In genomic region chr10:73894245-73894971, GRCh38 we compare ENCODE assay signal across 12 cellular contexts. TPM values are rescaled to one million over a fixed set of nuclear protein-coding genes. Genes with fewer than 3 reads are reported as not detected.
DNase-seq lines count a peak whose midpoint lies in the region; ATAC-seq, FAIRE-seq and TF ChIP-seq lines count a peak whose summit lies in the region.
"Had no signal": no experiment of that assay in that cellular context is flagged by ENCODE, and none has a peak within 500 bp of the region (broad histone marks: within the 10 kb centered on the region; RNA-seq: fewer than 3 reads in every experiment).

No MANE protein-coding gene starts in this region.

- H3K27ac Mint-ChIP-seq in activated naive CD4-positive, alpha-beta T cell treated with anti-CD3 and anti-CD28 coated beads, Interleukin-2, amount 50 U/mL, for 72 hours: no peak overlapping the region

- DNase-seq in activated naive CD4-positive, alpha-beta T cell treated with anti-CD3 and anti-CD28 coated beads, Interleukin-2, amount 50 U/mL, for 72 hours (ENCODE audit: low spot score in 2 of 2): no peak
- no peak for DNase-seq in activated naive CD4-positive, alpha-beta T cell (lab: John Stamatoyannopoulos, UW)
- DNase-seq in SJCRH30: no peak
- DNase-seq in epithelial cell of proximal tubule (ENCODE audit: low read depth): peak; percentile 72
- peak; percentile 22 for DNase-seq in stimulated activated CD8-positive, alpha-beta memory T cell treated with anti-CD3 and anti-CD28 coated beads, Interleukin-4, amount 100 ng/mL, for 24 hours (ENCODE audit: low read depth)
- no peak for DNase-seq in NCI-H446 treated with DMSO at 0.1 percent for 48 hours (lab: John Stamatoyannopoulos, UW)
- DNase-seq in kidney: no peak
- DNase-seq: NCI-H69 had no signal

- H3K36me3 ChIP-seq in SJCRH30 (no peaks in the 10 kb centered on the region), kidney (ENCODE audit: control insufficient read depth in 1 of 2, insufficient read depth in 2 of 2, low read length in 2 of 2) (no peaks in the 10 kb centered on the region)

- H3K36me3 Mint-ChIP-seq in activated naive CD4-positive, alpha-beta T cell treated with anti-CD3 and anti-CD28 coated beads, Interleukin-2, amount 50 U/mL, for 72 hours: no peaks in the 10 kb centered on the region
- H3K36me3 Mint-ChIP-seq: brain had no signal

- H3K4me1 ChIP-seq in SJCRH30: peaks cover 33% of the 10 kb centered on the region
- H3K4me1 ChIP-seq in kidney (ENCODE audit: control insufficient read depth in 1 of 2, insufficient read depth in 1 of 2, low read depth in 1 of 2, low read length in 2 of 2): no peaks in the 10 kb centered on the region
- H3K4me1 ChIP-seq: parathyroid adenoma had no signal

- no peaks in the 10 kb centered on the region for H3K9me3 Mint-ChIP-seq in activated naive CD4-positive, alpha-beta T cell treated with anti-CD3 and anti-CD28 coated beads, Interleukin-2, amount 50 U/mL, for 72 hours
- H3K9me3 Mint-ChIP-seq: brain had no signal

- peak; percentile 70 to 95 for ATAC-seq in activated naive CD4-positive, alpha-beta T cell treated with anti-CD3 and anti-CD28 coated beads, Interleukin-2, amount 50 U/mL, for 72 hours
- ATAC-seq in HG03457 (IDR thresholded peaks at IDR 0.05; ENCODE audit: unreplicated experiment): no peak

- no peak for FAIRE-seq in kidney (lab: Jason Lieb, UNC)
- FAIRE-seq: TTC549 had no signal

- no peaks in the 10 kb centered on the region for H3K27me3 ChIP-seq in SJCRH30

- intact Hi-C loops in kidney (cut with DNase I): no loop called here

- no peak overlapping the region for H3K9ac ChIP-seq in kidney (ENCODE audit: low read length in 2 of 2)
- H3K9ac ChIP-seq: parathyroid adenoma had no signal

- no peak for TF ChIP-seq CTCF in epithelial cell of proximal tubule (conservative IDR thresholded peaks at IDR 0.05; ENCODE audit: low read depth, low read length)
- TF ChIP-seq CTCF in kidney (IDR thresholded peaks at IDR 0.05; ENCODE audit: borderline replicate concordance, extremely low read depth, insufficient read depth): no peak

- H3K27ac ChIP-seq in SJCRH30: peak overlapping the region; percentile 16; the same call in 1 of the 2 replicates
- no peak overlapping the region for H3K27ac ChIP-seq in kidney (ENCODE audit: low read depth in 2 of 2, low read length in 2 of 2)
- H3K27ac ChIP-seq: parathyroid adenoma had no signal

- H3K4me3 ChIP-seq in SJCRH30 (no peak overlapping the region), epithelial cell of proximal tubule (ENCODE audit: low read depth, low read length) (no peak overlapping the region), kidney (ENCODE audit: low read length in 2 of 2) (no peak overlapping the region)

- no peaks in the 10 kb centered on the region for H3K9me3 ChIP-seq in SJCRH30 (replicated peaks)
- H3K9me3 ChIP-seq in kidney (ENCODE audit: control insufficient read depth in 1 of 2, low read length in 2 of 2): no peaks in the 10 kb centered on the region

RNA-seq across cellular contexts. Expression of gene PLAU, which starts 16.5 kb away (rescaled TPM):
- under 1 TPM; 0.14 to 0.39 TPM for total RNA-seq in activated naive CD4-positive, alpha-beta T cell treated with anti-CD3 and anti-CD28 coated beads, Interleukin-2, amount 50 U/mL, for 72 hours
- 58.5 and 64.8 TPM in 2 replicates for total RNA-seq in SJCRH30 (2014; rRNA removed; shearing (Covaris generic))
- total RNA-seq in epithelial cell of proximal tubule: 406 and 970 TPM in 2 replicates
- 40.8 TPM for total RNA-seq in kidney
- polyA plus RNA-seq in kidney (ENCODE audit: insufficient read depth, low read depth, low replicate concordance): 82.5 TPM

RNA-seq across cellular contexts. Expression of gene CAMK2G, which starts 20.1 kb away (rescaled TPM):
- 10 to 100 TPM; 26.2 to 39.7 TPM for total RNA-seq in activated naive CD4-positive, alpha-beta T cell treated with anti-CD3 and anti-CD28 coated beads, Interleukin-2, amount 50 U/mL, for 72 hours
- 25.2 and 30.2 TPM in 2 replicates for total RNA-seq in SJCRH30 (2014; rRNA removed; shearing (Covaris generic))
- total RNA-seq in epithelial cell of proximal tubule (15.2 and 17.0 TPM in 2 replicates), kidney (29.1 TPM)
- 21.0 TPM for polyA plus RNA-seq in kidney (ENCODE audit: insufficient read depth, low read depth, low replicate concordance)

Comparison
In these comparisons a context has a peak if more than half of its experiments do, and no peak if none do; other contexts are left out.
1. DNase-seq: peak in epithelial cell of proximal tubule (single experiment) and stimulated activated CD8-positive, alpha-beta memory T cell treated with anti-CD3 and anti-CD28 coated beads, Interleukin-4, amount 100 ng/mL, for 24 hours (single experiment); none in activated naive CD4-positive, alpha-beta T cell treated with anti-CD3 and anti-CD28 coated beads, Interleukin-2, amount 50 U/mL, for 72 hours (0 of 2), activated naive CD4-positive, alpha-beta T cell (0 of 4), SJCRH30 (0 of 2), NCI-H446 treated with DMSO at 0.1 percent for 48 hours (single experiment) and kidney (single experiment).
2. RNA of gene PLAU, which starts 16.5 kb away (total RNA-seq): 406 to 970 TPM in epithelial cell of proximal tubule, 58.5 to 64.8 TPM in SJCRH30 and 40.8 TPM in kidney (single experiment); 0.14 to 0.39 TPM in activated naive CD4-positive, alpha-beta T cell treated with anti-CD3 and anti-CD28 coated beads, Interleukin-2, amount 50 U/mL, for 72 hours; every median in the first group is over 10 times any median in the second.